In the genomic region with DNA sequence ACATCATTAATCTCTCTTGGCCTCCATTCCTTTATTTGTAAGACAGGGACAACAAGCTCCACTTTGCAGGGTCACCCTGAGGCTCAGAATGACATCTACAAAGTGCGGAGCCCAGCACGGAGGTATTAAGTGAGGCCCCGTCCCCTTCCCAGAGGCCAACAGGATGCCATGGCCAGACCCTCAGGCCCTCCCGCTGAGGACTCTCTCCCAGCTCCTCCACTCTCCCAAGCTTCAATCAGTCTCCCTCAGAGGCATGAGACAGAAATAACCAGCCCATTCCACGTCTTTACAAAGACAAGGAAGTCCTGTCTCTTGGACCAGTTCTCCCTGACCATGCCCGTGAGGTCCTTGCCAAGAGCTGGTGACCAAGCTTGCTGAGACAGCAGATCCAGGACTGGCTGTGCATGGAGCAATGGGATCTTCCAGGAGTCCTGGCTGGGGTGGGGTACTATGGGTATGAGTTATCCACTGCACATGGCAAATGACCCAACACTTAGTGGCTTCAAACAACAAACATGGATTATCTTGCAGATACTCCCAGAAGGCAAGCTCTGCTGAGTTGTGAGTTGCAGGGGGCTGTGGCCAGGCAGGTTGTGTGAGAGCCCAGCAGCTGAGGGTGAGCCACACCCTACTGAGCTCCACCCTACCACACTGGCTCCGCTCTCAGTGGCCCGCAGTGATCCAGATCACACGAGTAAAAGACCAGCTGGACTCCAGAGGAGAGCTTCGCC, we compare ENCODE assay signal across 14 cellular contexts. TPM values are rescaled to one million over a fixed set of nuclear protein-coding genes. Genes with fewer than 3 reads are reported as not detected.
DNase-seq lines count a peak whose midpoint lies in the region; FAIRE-seq and TF ChIP-seq lines count a peak whose summit lies in the region.
"Had no signal": no experiment of that assay in that cellular context is flagged by ENCODE, and none has a peak within 500 bp of the region (broad histone marks: within the 10 kb centered on the region; RNA-seq: fewer than 3 reads in every experiment).

No MANE protein-coding gene starts in this region.

- POLR2A ChIA-PET in activated CD4-positive, alpha-beta memory T cell treated with anti-CD3 and anti-CD28 coated beads, Interleukin-2, amount 10 ng/mL, durations not matched to agents 7 days and 5 days (lab: Charles Lee), result interaction anchor here (9.2 kb wide), 1 partner anchor 23 kb away, joined by 192 read pairs; no protein-coding TSS in a partner anchor

- no peak overlapping the region for H3K27ac Mint-ChIP-seq in activated CD4-positive, alpha-beta memory T cell treated with anti-CD3 and anti-CD28 coated beads, Interleukin-2, amount 10 ng/mL, durations not matched to agents 7 days and 5 days
- H3K27ac Mint-ChIP-seq: activated CD4-positive, alpha-beta T cell treated with anti-CD3 and anti-CD28 coated beads for 36 hours had no signal

- H3K4me1 ChIP-seq in small intestine (ENCODE audit: control insufficient read depth in 2 of 2, insufficient read depth in 1 of 2, low read depth in 1 of 2, low read length in 1 of 2), result no peaks in the 10 kb centered on the region

- no peaks in the 10 kb centered on the region for H3K9me3 Mint-ChIP-seq in activated CD4-positive, alpha-beta memory T cell treated with anti-CD3 and anti-CD28 coated beads, Interleukin-2, amount 10 ng/mL, durations not matched to agents 7 days and 5 days
- H3K9me3 Mint-ChIP-seq: naive thymus-derived CD8-positive, alpha-beta T cell had no signal

- no peak for TF ChIP-seq POLR2A in H54 (IDR thresholded peaks at IDR 0.05; ENCODE audit: low read depth, low read length)

- CTCF ChIA-PET in activated CD4-positive, alpha-beta memory T cell treated with anti-CD3 and anti-CD28 coated beads, Interleukin-2, amount 10 ng/mL, durations not matched to agents 7 days and 5 days (lab: Charles Lee), result interaction anchor here (1.2 to 6.4 kb wide), 4 partner anchors 9 to 27 kb away, joined by 3 to 45 read pairs (median 6); no protein-coding TSS in a partner anchor

- TF ChIP-seq CTCF in LNCaP clone FGC (IDR thresholded peaks at IDR 0.05; ENCODE audit: control insufficient read depth, extremely low read depth, insufficient read depth), result no peak
- no peak for TF ChIP-seq CTCF in fibroblast of mammary gland (conservative IDR thresholded peaks at IDR 0.05; ENCODE audit: control insufficient read depth, insufficient read depth, low read depth, low read length)

- FAIRE-seq in small intestine (lab: Jason Lieb, UNC) (no peak), H54 (lab: Jason Lieb, UNC) (no peak)

- peaks cover 3% of the 10 kb centered on the region for H3K36me3 Mint-ChIP-seq in activated CD4-positive, alpha-beta memory T cell treated with anti-CD3 and anti-CD28 coated beads, Interleukin-2, amount 10 ng/mL, durations not matched to agents 7 days and 5 days (ENCODE audit: low read depth)
- H3K36me3 Mint-ChIP-seq: naive thymus-derived CD8-positive, alpha-beta T cell had no signal

- no peaks in the 10 kb centered on the region for H3K36me3 ChIP-seq in small intestine (ENCODE audit: control insufficient read depth in 2 of 2, insufficient read depth in 2 of 2, low read length in 2 of 2)
- H3K36me3 ChIP-seq: left lung had no signal

- H3K9me3 ChIP-seq in small intestine (ENCODE audit: control insufficient read depth, low read depth), result no peaks in the 10 kb centered on the region
- H3K9me3 ChIP-seq: left lung had no signal

- H3K27me3 ChIP-seq in small intestine (ENCODE audit: control insufficient read depth in 2 of 2, insufficient read depth in 2 of 2, low read length in 2 of 2), result no peaks in the 10 kb centered on the region
- H3K27me3 ChIP-seq: left lung had no signal

- 0 out of 2 replicates have a peak overlapping the region, but pooled peaks have one; percentile 3 for H3K4me3 ChIP-seq in LNCaP clone FGC (ENCODE audit: low read depth, low read length)
- no peak overlapping the region for H3K4me3 ChIP-seq in fibroblast of mammary gland (ENCODE audit: control insufficient read depth, low read depth, low read length)
- no peak overlapping the region for H3K4me3 ChIP-seq in small intestine (ENCODE audit: low read depth in 1 of 2, low read length in 2 of 2)
- H3K4me3 ChIP-seq: left lung had no signal

- H3K27ac ChIP-seq in small intestine (ENCODE audit: low read depth in 1 of 2, low read length in 1 of 2), result no peak overlapping the region
- H3K27ac ChIP-seq: left lung had no signal

- DNase-seq in LNCaP clone FGC (ENCODE audit: low read depth) (peak; percentile 80), fibroblast of mammary gland (ENCODE audit: low read depth) (peak; percentile 25), small intestine (peak; percentile 31), COR-L47 (lab: John Stamatoyannopoulos, UW) (no peak), DMS79 treated with DMSO at 0.1 percent for 48 hours (lab: John Stamatoyannopoulos, UW) (no peak), H54 (ENCODE audit: insufficient read length, low spot score) (no peak)
- peak; percentile 20 for DNase-seq in activated CD4-positive, alpha-beta memory T cell treated with anti-CD3 and anti-CD28 coated beads, Interleukin-2, amount 10 ng/mL, durations not matched to agents 7 days and 5 days
- DNase-seq: activated CD4-positive, alpha-beta T cell treated with anti-CD3 and anti-CD28 coated beads for 36 hours; NCI-H1417; SHP77 treated with DMSO at 0.1 percent for 48 hours; T-helper 2 cell had no signal

- no peak overlapping the region for H3K4me3 Mint-ChIP-seq in activated CD4-positive, alpha-beta memory T cell treated with anti-CD3 and anti-CD28 coated beads, Interleukin-2, amount 10 ng/mL, durations not matched to agents 7 days and 5 days
- H3K4me3 Mint-ChIP-seq: activated CD4-positive, alpha-beta T cell treated with anti-CD3 and anti-CD28 coated beads for 36 hours; CD14-positive monocyte; naive thymus-derived CD8-positive, alpha-beta T cell had no signal

- no peaks in the 10 kb centered on the region for H3K27me3 Mint-ChIP-seq in activated CD4-positive, alpha-beta memory T cell treated with anti-CD3 and anti-CD28 coated beads, Interleukin-2, amount 10 ng/mL, durations not matched to agents 7 days and 5 days
- H3K27me3 Mint-ChIP-seq: activated CD4-positive, alpha-beta T cell treated with anti-CD3 and anti-CD28 coated beads for 36 hours; naive thymus-derived CD8-positive, alpha-beta T cell had no signal

- 62 to 73% (median 67%) methylated on average over 9 to 10 of the region's 10 CpGs for WGBS in small intestine, 3 donors

- peaks cover 43% of the 10 kb centered on the region for H3K4me1 Mint-ChIP-seq in activated CD4-positive, alpha-beta memory T cell treated with anti-CD3 and anti-CD28 coated beads, Interleukin-2, amount 10 ng/mL, durations not matched to agents 7 days and 5 days
- H3K4me1 Mint-ChIP-seq: activated CD4-positive, alpha-beta T cell treated with anti-CD3 and anti-CD28 coated beads for 36 hours had no signal

RNA-seq across cellular contexts. Expression of gene PPIF, which starts 4.3 kb away (rescaled TPM):
- 10 to 100 TPM; 80.7 to 88.4 TPM for total RNA-seq in activated CD4-positive, alpha-beta memory T cell treated with anti-CD3 and anti-CD28 coated beads, Interleukin-2, amount 10 ng/mL, durations not matched to agents 7 days and 5 days
- 10 to 100 TPM; 35.3 to 71.5 (median 42.7) TPM for polyA plus RNA-seq in small intestine

Comparison
In these comparisons a context has a peak if more than half of its experiments do, and no peak if none do; other contexts are left out.
1. DNase-seq: peak in LNCaP clone FGC (single experiment), activated CD4-positive, alpha-beta memory T cell treated with anti-CD3 and anti-CD28 coated beads, Interleukin-2, amount 10 ng/mL, durations not matched to agents 7 days and 5 days (single experiment), fibroblast of mammary gland (single experiment) and small intestine (single experiment); none in COR-L47 (single experiment), DMS79 treated with DMSO at 0.1 percent for 48 hours (single experiment) and H54 (single experiment).